24 cellular contexts compared by ENCODE assay signal in genomic region chr5:140084466-140084865, GRCh38. TPM values are rescaled to one million over a fixed set of nuclear protein-coding genes. Genes with fewer than 3 reads are reported as not detected.
DNase-seq lines count a peak whose midpoint lies in the region; ATAC-seq and TF ChIP-seq lines count a peak whose summit lies in the region.
"Had no signal": no experiment of that assay in that cellular context is flagged by ENCODE, and none has a peak within 500 bp of the region (broad histone marks: within the 10 kb centered on the region; RNA-seq: fewer than 3 reads in every experiment).

No MANE protein-coding gene starts in this region.

- no peak overlapping the region for H2AFZ ChIP-seq in PC-3 (ENCODE audit: low read length)

- no peak overlapping the region for H3K4me3 Mint-ChIP-seq in WTC11
- H3K4me3 Mint-ChIP-seq: activated CD4-positive, alpha-beta T cell treated with anti-CD3 and anti-CD28 coated beads, Interleukin-2, amount 10 ng/mL, durations not matched to agents 24 days and 14 days; activated CD8-positive, alpha-beta memory T cell treated with anti-CD3 and anti-CD28 coated beads, Interleukin-2, amount 10 ng/mL, durations not matched to agents 7 days and 5 days; activated naive CD4-positive, alpha-beta T cell treated with anti-CD3 and anti-CD28 coated beads, Interleukin-2, amount 50 U/mL, for 24 hours; dendritic cell treated with granulocyte-macrophage colony-stimulating factor and Interleukin-4, amounts not matched to agents 40 ng/mL and 50 ng/mL, for 4 days; mesothelial cell of epicardium; natural killer cell treated with Interleukin-12 subunit alpha and Interleukin-12 subunit beta and Interleukin-15 and Interleukin-18, amount 100 ng/mL, for 72 hours had no signal

- H3K9me3 ChIP-seq in right cardiac atrium (ENCODE audit: control insufficient read depth, low read length), result no peaks in the 10 kb centered on the region
- 0 out of 2 replicates have a peak, but pooled peaks cover 1% of the 10 kb centered on the region for H3K9me3 ChIP-seq in PC-3 (ENCODE audit: low read length)
- H3K9me3 ChIP-seq: BLaER1, HAP-1 had no signal

- H3K79me2 ChIP-seq in PC-3 (ENCODE audit: low read length), result no peaks in the 10 kb centered on the region

- BruUV-seq in PC-3 (replicated peaks; lab: Mats Ljungman, UMichigan), result no TSS peak

- intact Hi-C loops in right cardiac atrium (cut with DNase I), result loop anchor here in 1 of 4 donors (5.0 kb wide), 1 partner anchor 58 kb away; no protein-coding TSS in a partner anchor
- intact Hi-C loops in posterior cingulate gyrus (cut with DNase I), result no loop called here
- intact Hi-C loops in PC-3 (cut with micrococcal nuclease), result no loop called here

- peak overlapping the region; percentile 68; the same call in 1 of the 2 replicates for H3K27ac Mint-ChIP-seq in WTC11
- H3K27ac Mint-ChIP-seq: activated CD4-positive, alpha-beta T cell treated with anti-CD3 and anti-CD28 coated beads, Interleukin-2, amount 10 ng/mL, durations not matched to agents 24 days and 14 days; activated CD8-positive, alpha-beta memory T cell treated with anti-CD3 and anti-CD28 coated beads, Interleukin-2, amount 10 ng/mL, durations not matched to agents 7 days and 5 days; activated naive CD4-positive, alpha-beta T cell treated with anti-CD3 and anti-CD28 coated beads, Interleukin-2, amount 50 U/mL, for 24 hours; dendritic cell treated with granulocyte-macrophage colony-stimulating factor and Interleukin-4, amounts not matched to agents 40 ng/mL and 50 ng/mL, for 4 days; mesothelial cell of epicardium; natural killer cell treated with Interleukin-12 subunit alpha and Interleukin-12 subunit beta and Interleukin-15 and Interleukin-18, amount 100 ng/mL, for 72 hours had no signal

- CTCF ChIA-PET in WTC11 (lab: Charles Lee) (interaction anchor here (1.1 to 1.8 kb wide), 3 partner anchors 12 to 160 kb away, joined by 3 to 4 read pairs (median 4); no protein-coding TSS in a partner anchor), PC-3 (lab: Charles Lee) (interaction anchor here (1.1 kb wide), 1 partner anchor 60 kb away, joined by 3 read pairs; no protein-coding TSS in a partner anchor)

- peaks cover 17% of the 10 kb centered on the region for H3K27me3 Mint-ChIP-seq in WTC11 (ENCODE audit: low read depth)

- H3K9me2 ChIP-seq in PC-3 (replicated peaks; ENCODE audit: low read length), result no peaks in the 10 kb centered on the region

- H3K4me1 ChIP-seq in right cardiac atrium (ENCODE audit: control insufficient read depth, insufficient read depth, low read length), result no peaks in the 10 kb centered on the region
- no peaks in the 10 kb centered on the region for H3K4me1 ChIP-seq in PC-3 (ENCODE audit: insufficient read depth, low read length)
- H3K4me1 ChIP-seq: BLaER1, HAP-1 had no signal

- in situ Hi-C loops in G401 (cut with HindIII; ENCODE audit: low sequenced_read_pairs), result no loop called here

- H3K27me3 ChIP-seq in right cardiac atrium (ENCODE audit: control insufficient read depth, insufficient read depth) (no peaks in the 10 kb centered on the region), PC-3 (ENCODE audit: low read length) (peaks cover 39% of the 10 kb centered on the region)
- H3K27me3 ChIP-seq: BLaER1 had no signal

- ATAC-seq in WTC11 (no peak), right cardiac atrium (peak; percentile 62 to 64), PC-3 (no peak; the same call in 1 of the 2 replicates)
- ATAC-seq: activated CD8-positive, alpha-beta memory T cell treated with anti-CD3 and anti-CD28 coated beads, Interleukin-2, amount 10 ng/mL, durations not matched to agents 7 days and 5 days; left colon; natural killer cell treated with Interleukin-12 subunit alpha and Interleukin-12 subunit beta and Interleukin-15 and Interleukin-18, amount 100 ng/mL, for 72 hours; SK-N-SH treated with all-trans-retinoic acid at 6 μM for 48 hours had no signal

- no peak overlapping the region for H3K9ac ChIP-seq in PC-3 (ENCODE audit: low read length)
- H3K9ac ChIP-seq: BLaER1 had no signal

- no peak overlapping the region for H3K27ac ChIP-seq in right cardiac atrium (ENCODE audit: low read length)
- no peak overlapping the region for H3K27ac ChIP-seq in PC-3 (ENCODE audit: low read length)
- H3K27ac ChIP-seq: BLaER1 had no signal

- H3K36me3 ChIP-seq in PC-3 (ENCODE audit: low read depth, low read length), result no peaks in the 10 kb centered on the region
- H3K36me3 ChIP-seq: BLaER1, HAP-1 had no signal

- TF ChIP-seq CTCF in WTC11 (IDR thresholded peaks at IDR 0.05), result no peak
- TF ChIP-seq CTCF in GM10266 (IDR thresholded peaks at IDR 0.05; ENCODE audit: control insufficient read depth, insufficient read depth, low read depth, missing control alignments), result no peak
- TF ChIP-seq CTCF in PC-3 (conservative IDR thresholded peaks at IDR 0.05; ENCODE audit: low read depth, low read length), result no peak

- WGBS in right cardiac atrium, result 52% methylated on average over 7 of the region's 7 CpGs

- POLR2A ChIA-PET in WTC11 (lab: Charles Lee) (no interaction called here), PC-3 (lab: Charles Lee; ENCODE audit: unreplicated experiment) (no interaction called here)

- no peaks in the 10 kb centered on the region for H3K9me3 Mint-ChIP-seq in WTC11
- H3K9me3 Mint-ChIP-seq: activated CD4-positive, alpha-beta T cell treated with anti-CD3 and anti-CD28 coated beads, Interleukin-2, amount 10 ng/mL, durations not matched to agents 24 days and 14 days; dendritic cell treated with granulocyte-macrophage colony-stimulating factor and Interleukin-4, amounts not matched to agents 40 ng/mL and 50 ng/mL, for 4 days had no signal

- H3K4me1 Mint-ChIP-seq in WTC11, result peaks cover 5% of the 10 kb centered on the region
- H3K4me1 Mint-ChIP-seq: activated CD4-positive, alpha-beta T cell treated with anti-CD3 and anti-CD28 coated beads, Interleukin-2, amount 10 ng/mL, durations not matched to agents 24 days and 14 days; activated CD8-positive, alpha-beta memory T cell treated with anti-CD3 and anti-CD28 coated beads, Interleukin-2, amount 10 ng/mL, durations not matched to agents 7 days and 5 days; activated naive CD4-positive, alpha-beta T cell treated with anti-CD3 and anti-CD28 coated beads, Interleukin-2, amount 50 U/mL, for 24 hours; mesothelial cell of epicardium had no signal

- DNase-seq in G401 (ENCODE audit: low spot score) (peak; percentile 47), WTC11 (ENCODE audit: low spot score) (no peak), right cardiac atrium (peak in 2 of 3 donors; percentile 15 to 43), posterior cingulate gyrus (peak in 6 of 10 donors; percentile 8 to 82 (median 27)), COR-L47 (lab: John Stamatoyannopoulos, UW) (no peak), GM10266 (ENCODE audit: extremely low spot score) (no peak), PC-3 (no peak), NCI-H1105 treated with DMSO at 0.1 percent for 48 hours (lab: John Stamatoyannopoulos, UW) (no peak)
- DNase-seq: activated CD4-positive, alpha-beta T cell treated with anti-CD3 and anti-CD28 coated beads, Interleukin-2, amount 10 ng/mL, durations not matched to agents 24 days and 14 days; activated CD8-positive, alpha-beta memory T cell treated with anti-CD3 and anti-CD28 coated beads, Interleukin-2, amount 10 ng/mL, durations not matched to agents 7 days and 5 days; Caco-2; left colon; NCI-H1092 treated with DMSO at 0.1 percent for 48 hours; NCI-H2029; NCI-H774; stimulated activated CD8-positive, alpha-beta memory T cell treated with anti-CD3 and anti-CD28 coated beads, Interleukin-4, amount 100 ng/mL, for 48 hours; T-helper 2 cell had no signal

- H3K4me2 ChIP-seq in PC-3 (ENCODE audit: low read length), result no peak overlapping the region
- H3K4me2 ChIP-seq: BLaER1 had no signal

- no peaks in the 10 kb centered on the region for H4K20me1 ChIP-seq in PC-3 (ENCODE audit: low read length)
- H4K20me1 ChIP-seq: BLaER1 had no signal

- H3K36me3 Mint-ChIP-seq in WTC11, result no peaks in the 10 kb centered on the region
- H3K36me3 Mint-ChIP-seq: activated CD8-positive, alpha-beta memory T cell treated with anti-CD3 and anti-CD28 coated beads, Interleukin-2, amount 10 ng/mL, durations not matched to agents 7 days and 5 days; activated naive CD4-positive, alpha-beta T cell treated with anti-CD3 and anti-CD28 coated beads, Interleukin-2, amount 50 U/mL, for 24 hours; mesothelial cell of epicardium had no signal

- H3K4me3 ChIP-seq in right cardiac atrium (ENCODE audit: low read length) (no peak overlapping the region), PC-3 (ENCODE audit: low read length) (no peak overlapping the region)
- H3K4me3 ChIP-seq: BLaER1, HAP-1 had no signal

- H3F3A ChIP-seq in PC-3 (ENCODE audit: low read length, unreplicated experiment), result no peaks in the 10 kb centered on the region

TF ChIP-seq in WTC11, 78 proteins besides CTCF, POLR2A, EP300 and RAD21 (continues in another document):
- no peak for TF ChIP-seq AR (CRISPR knock-in tag; IDR thresholded peaks at IDR 0.05)

RNA-seq across cellular contexts. Expression of gene PURA, which starts 29.4 kb away (rescaled TPM):
- 8.0 and 9.7 TPM in 2 replicates for total RNA-seq in G401 (2014; rRNA removed; shearing (Covaris generic))
- total RNA-seq in WTC11 (2021) (6.0 to 9.0 TPM (median 6.4 TPM) in 3 replicates), right cardiac atrium (10 to 100 TPM; 25.7 to 37.1 (median 32.9) TPM), PC-3 (2014; rRNA removed) (7.3 and 8.5 TPM in 2 replicates)
- polyA plus RNA-seq in right cardiac atrium, result 6.1 TPM

RNA-seq across cellular contexts. Expression of gene IGIP, which starts 41.3 kb away (rescaled TPM):
- 0.24 and 0.68 TPM in 2 replicates for total RNA-seq in G401 (2014; rRNA removed; shearing (Covaris generic))
- 1.2 to 1.7 TPM (median 1.5 TPM) in 3 replicates for total RNA-seq in WTC11 (2021)
- total RNA-seq in right cardiac atrium, result 10 to 100 TPM; 14.9 to 20.1 (median 16.9) TPM
- polyA plus RNA-seq in right cardiac atrium, result 9.8 TPM
- total RNA-seq in PC-3 (2014; rRNA removed), result 1.3 and 2.1 TPM in 2 replicates

RNA-seq across cellular contexts. Expression of gene NRG2, which starts 41.4 kb away (rescaled TPM):
- total RNA-seq in G401 (2014; rRNA removed; shearing (Covaris generic)), result 1.5 and 2.0 TPM in 2 replicates
- total RNA-seq in WTC11 (2021), result 0.44 to 0.73 TPM (median 0.46 TPM) in 3 replicates
- 1 to 10 TPM; 1.1 to 3.6 (median 1.8) TPM for total RNA-seq in right cardiac atrium
- polyA plus RNA-seq in right cardiac atrium, result 1.4 TPM
- total RNA-seq in PC-3 (2014; rRNA removed), result 1.8 and 3.2 TPM in 2 replicates
- total RNA-seq: natural killer cell treated with Interleukin-12 subunit alpha and Interleukin-12 subunit beta and Interleukin-15 and Interleukin-18, amount 100 ng/mL, for 72 hours had no signal

Comparison
In these comparisons a context has a peak if more than half of its experiments do, and no peak if none do; other contexts are left out.
1. DNase-seq: peak in G401 (single experiment), right cardiac atrium (2 of 3) and posterior cingulate gyrus (6 of 10); none in WTC11 (single experiment), COR-L47 (single experiment), GM10266 (single experiment), PC-3 (single experiment) and NCI-H1105 treated with DMSO at 0.1 percent for 48 hours (single experiment).
2. ATAC-seq: peak in right cardiac atrium (2 of 2); none in WTC11 (single experiment) and PC-3 (single experiment).